In genomic region chr12:70571029-70571428, GRCh38 we compare ENCODE assay signal across 1 cellular context.
TF ChIP-seq lines count a peak whose summit lies in the region.

No MANE protein-coding gene starts in this region.

TF ChIP-seq in HepG2, 621 proteins besides CTCF, POLR2A, EP300 and RAD21 (continued from another document):
- TF ChIP-seq TEAD2 (CRISPR knock-in tag; IDR thresholded peaks at IDR 0.05) (no peak), CSRNP1 (CRISPR knock-in tag; IDR thresholded peaks at IDR 0.05) (no peak), CREB1 (IDR thresholded peaks at IDR 0.05) (no peak), CREB1 (CRISPR knock-in tag; IDR thresholded peaks at IDR 0.05) (no peak), POGZ (CRISPR knock-in tag; IDR thresholded peaks at IDR 0.05) (no peak), BCL6 (CRISPR knock-in tag; IDR thresholded peaks at IDR 0.05) (no peak), ETV5 (CRISPR knock-in tag; IDR thresholded peaks at IDR 0.05; ENCODE audit: borderline replicate concordance) (no peak), ZSCAN29 (CRISPR knock-in tag; conservative IDR thresholded peaks at IDR 0.05) (no peak)
